In the genomic region with DNA sequence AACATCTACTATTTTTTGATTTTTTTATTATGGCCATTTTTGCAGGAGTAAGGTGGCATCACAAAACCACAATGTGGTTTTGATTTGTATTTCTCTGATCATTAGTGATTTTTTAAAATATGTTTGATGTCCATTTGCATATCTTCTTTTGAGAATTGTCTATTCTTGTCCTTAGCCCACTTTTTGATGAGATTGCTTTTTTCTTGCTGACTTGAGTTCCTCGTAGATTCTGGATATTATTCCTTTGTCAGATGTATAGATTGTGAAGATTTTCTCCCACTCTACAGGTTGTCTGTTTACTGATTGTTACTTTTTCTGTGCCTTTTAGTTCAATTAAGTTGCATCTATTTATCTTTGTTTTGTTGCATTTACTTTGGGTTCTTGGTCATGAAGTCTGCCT, we compare ENCODE assay signal across 11 cellular contexts.
"Had no signal": no experiment of that assay in that cellular context is flagged by ENCODE, and none has a peak within 500 bp of the region (broad histone marks: within the 10 kb centered on the region; RNA-seq: fewer than 3 reads in every experiment).

No MANE protein-coding gene starts in this region.

- H3K4me1 ChIP-seq: HAP-1 had no signal

- H2AFZ ChIP-seq: GM23248, GM23338 had no signal

- H3K27ac ChIP-seq: GM23248 had no signal

- DNase-seq: GM23248, GOT3, H7, H9, HCEC 1CT, HFFc6 had no signal

- H3K4me3 ChIP-seq: GM23248, GM23338, HAP-1 had no signal

- H3K9ac ChIP-seq: GM23248 had no signal

- H3K36me3 ChIP-seq: HAP-1 had no signal

- H3K9me3 ChIP-seq: HAP-1 had no signal

- FAIRE-seq: H1, H54 had no signal

- ATAC-seq: GM23338, HCT116 had no signal

- H3K4me2 ChIP-seq: GM23338 had no signal
